Comparison of ENCODE assay signal across 24 cellular contexts in genomic region chr11:1948389-1948788, GRCh38. TPM values are rescaled to one million over a fixed set of nuclear protein-coding genes. Genes with fewer than 3 reads are reported as not detected.
DNase-seq lines count a peak whose midpoint lies in the region; ATAC-seq and TF ChIP-seq lines count a peak whose summit lies in the region.
"Had no signal": no experiment of that assay in that cellular context is flagged by ENCODE, and none has a peak within 500 bp of the region (broad histone marks: within the 10 kb centered on the region; RNA-seq: fewer than 3 reads in every experiment).

No MANE protein-coding gene starts in this region.

- ATAC-seq in activated CD8-positive, alpha-beta T cell treated with anti-CD3 and anti-CD28 coated beads for 36 hours = peak; percentile 13
- peak; percentile 58 for ATAC-seq in left ventricle myocardium superior
- ATAC-seq in sciatic nerve = peak; percentile 47
- no peak for ATAC-seq in GM19351 (IDR thresholded peaks at IDR 0.05; ENCODE audit: unreplicated experiment)
- ATAC-seq: T-helper 17 cell had no signal

- intact Hi-C loops in activated CD8-positive, alpha-beta T cell treated with anti-CD3 and anti-CD28 coated beads for 36 hours (cut with micrococcal nuclease) = no loop called here
- intact Hi-C loops in left ventricle myocardium superior (cut with micrococcal nuclease) (no loop called here), sciatic nerve (cut with DNase I) (no loop called here)

- POLR2A ChIA-PET in activated CD8-positive, alpha-beta T cell treated with anti-CD3 and anti-CD28 coated beads for 36 hours (lab: Charles Lee) = interaction anchor here (0.8 to 3.2 kb wide), 5 partner anchors 40 to 102 kb away, joined by 3 to 12 read pairs (median 4); partner anchors contain the start of genes LSP1 and PRR33

- no peak overlapping the region for H3K27ac Mint-ChIP-seq in activated CD8-positive, alpha-beta T cell treated with anti-CD3 and anti-CD28 coated beads for 36 hours
- H3K27ac Mint-ChIP-seq: T-helper 17 cell had no signal

- no peak for TF ChIP-seq CTCF in activated CD8-positive, alpha-beta T cell treated with anti-CD3 and anti-CD28 coated beads for 36 hours (IDR thresholded peaks at IDR 0.05)

- CTCF ChIA-PET in activated CD8-positive, alpha-beta T cell treated with anti-CD3 and anti-CD28 coated beads for 36 hours (lab: Charles Lee) = interaction anchor here (0.6 to 3.1 kb wide), 10 partner anchors 42 to 254 kb away, joined by 3 to 15 read pairs (median 3); partner anchors contain the start of genes LSP1 and TNNI2

- H3K27me3 Mint-ChIP-seq in activated CD8-positive, alpha-beta T cell treated with anti-CD3 and anti-CD28 coated beads for 36 hours = no peaks in the 10 kb centered on the region
- H3K27me3 Mint-ChIP-seq: T-helper 17 cell had no signal

- no peaks in the 10 kb centered on the region for H3K36me3 Mint-ChIP-seq in activated CD8-positive, alpha-beta T cell treated with anti-CD3 and anti-CD28 coated beads for 36 hours (ENCODE audit: low read depth)

- peak; percentile 13 for DNase-seq in activated CD8-positive, alpha-beta memory T cell treated with anti-CD3 and anti-CD28 coated beads, Interleukin-2, amount 50 U/mL, for 48 hours
- DNase-seq in activated CD8-positive, alpha-beta memory T cell treated with anti-CD3 and anti-CD28 coated beads for 24 hours = no peak
- no peak for DNase-seq in activated CD8-positive, alpha-beta T cell treated with anti-CD3 and anti-CD28 coated beads for 36 hours
- DNase-seq in left ventricle myocardium superior (peak; percentile 60), sciatic nerve (ENCODE audit: low spot score) (no peak), NCI-H345 (lab: John Stamatoyannopoulos, UW) (no peak), NCI-H510A (lab: John Stamatoyannopoulos, UW) (no peak)
- DNase-seq: activated CD4-positive, alpha-beta T cell treated with anti-CD3 and anti-CD28 coated beads for 48 hours; BE2C; Caco-2; DMS79 treated with DMSO at 0.1 percent for 48 hours; hypothalamus; NCI-H2081; NCI-H446; NK-92 treated with Interleukin-12 subunit alpha and Interleukin-12 subunit beta, amount 100 ng/mL, for 24 hours; nucleus accumbens; Peyer's patch; stomach; T-helper 17 cell; transverse colon had no signal

- peak overlapping the region; percentile 49 for H3K4me3 Mint-ChIP-seq in activated CD8-positive, alpha-beta T cell treated with anti-CD3 and anti-CD28 coated beads for 36 hours
- H3K4me3 Mint-ChIP-seq: T-helper 17 cell had no signal

- H3K4me1 Mint-ChIP-seq in activated CD8-positive, alpha-beta T cell treated with anti-CD3 and anti-CD28 coated beads for 36 hours (ENCODE audit: low read depth) = no peaks in the 10 kb centered on the region

- H3K9me3 Mint-ChIP-seq in activated CD8-positive, alpha-beta T cell treated with anti-CD3 and anti-CD28 coated beads for 36 hours = no peaks in the 10 kb centered on the region

RNA-seq across cellular contexts. Expression of gene MRPL23, which starts 1.3 kb away (rescaled TPM):
- 100 to 1,000 TPM; 134 to 145 TPM for total RNA-seq in activated CD8-positive, alpha-beta T cell treated with anti-CD3 and anti-CD28 coated beads for 36 hours
- total RNA-seq in left ventricle myocardium superior = 102 TPM
- 39.5 TPM for total RNA-seq in sciatic nerve

RNA-seq across cellular contexts. Expression of gene TNNT3, which starts 28.9 kb away (rescaled TPM):
- 1 to 10 TPM; 4.9 to 5.4 TPM for total RNA-seq in activated CD8-positive, alpha-beta T cell treated with anti-CD3 and anti-CD28 coated beads for 36 hours
- 46.1 TPM for total RNA-seq in left ventricle myocardium superior
- 35.6 TPM for total RNA-seq in sciatic nerve
- total RNA-seq: fibroblast of villous mesenchyme had no signal

RNA-seq across cellular contexts. Expression of gene H19, which starts 49.3 kb away (rescaled TPM):
- total RNA-seq in activated CD8-positive, alpha-beta T cell treated with anti-CD3 and anti-CD28 coated beads for 36 hours = not detected
- 738 TPM for total RNA-seq in left ventricle myocardium superior
- total RNA-seq in sciatic nerve = 1,096 TPM
- total RNA-seq: SJSA1, T-helper 17 cell had no signal

RNA-seq across cellular contexts. Expression of gene PRR33, which starts 56.7 kb away (rescaled TPM):
- under 1 TPM; 0.16 to 0.20 TPM for total RNA-seq in activated CD8-positive, alpha-beta T cell treated with anti-CD3 and anti-CD28 coated beads for 36 hours
- total RNA-seq in left ventricle myocardium superior (4.4 TPM), sciatic nerve (not detected)
- total RNA-seq: Caco-2, cerebellum, fibroblast of villous mesenchyme, Peyer's patch, SJSA1, stomach, T-helper 17 cell, transverse colon had no signal

Comparison
In these comparisons a context has a peak if more than half of its experiments do, and no peak if none do; other contexts are left out.
1. DNase-seq: peak in activated CD8-positive, alpha-beta memory T cell treated with anti-CD3 and anti-CD28 coated beads, Interleukin-2, amount 50 U/mL, for 48 hours (single experiment) and left ventricle myocardium superior (single experiment); none in activated CD8-positive, alpha-beta memory T cell treated with anti-CD3 and anti-CD28 coated beads for 24 hours (single experiment), activated CD8-positive, alpha-beta T cell treated with anti-CD3 and anti-CD28 coated beads for 36 hours (single experiment), sciatic nerve (single experiment), NCI-H345 (single experiment) and NCI-H510A (single experiment).
2. RNA of gene H19, which starts 49.3 kb away (total RNA-seq): 1,096 TPM in sciatic nerve (single experiment) and 738 TPM in left ventricle myocardium superior (single experiment); not detected in activated CD8-positive, alpha-beta T cell treated with anti-CD3 and anti-CD28 coated beads for 36 hours; every median in the first group is over 100 times any median in the second.